Comparison of ENCODE assay signal across 32 cellular contexts in genomic region chr3:51873876-51874275, GRCh38. TPM values are rescaled to one million over a fixed set of nuclear protein-coding genes. Genes with fewer than 3 reads are reported as not detected.
"Had no signal": no experiment of that assay in that cellular context is flagged by ENCODE, and none has a peak within 500 bp of the region (broad histone marks: within the 10 kb centered on the region; RNA-seq: fewer than 3 reads in every experiment).

No MANE protein-coding gene starts in this region.

- H3K9me3 ChIP-seq: stomach, suprapubic skin, testis, thoracic aorta, thyroid gland, tibial artery, tibial nerve, transverse colon, upper lobe of left lung, upper lobe of right lung, uterus, vagina had no signal

- H3K9me3 Mint-ChIP-seq: stimulated activated effector memory CD8-positive, alpha-beta T cell treated with anti-CD3 and anti-CD28 coated beads, Interleukin-12 subunit alpha, Interleukin-12 subunit beta, amount 100 ng/mL, for 72 hours; stimulated activated memory B cell treated with anti-CD40 and anti-IgM and Interleukin-4, amounts not matched to agents 10 μg/mL and 1 μg/mL and 100 μg/mL, for 72 hours; stimulated activated naive B cell treated with anti-CD40 and anti-IgM and Interleukin-4, amounts not matched to agents 10 μg/mL and 1 μg/mL and 100 μg/mL, for 72 hours; stimulated activated naive CD8-positive, alpha-beta T cell treated with anti-CD3 and anti-CD28 coated beads, Interleukin-15, Interleukin-2, amounts not matched to agents 100 ng/mL and 50 ng/mL, for 24 hours; type B pancreatic cell had no signal

- H3K27ac ChIP-seq: stomach, suprapubic skin, testis, thoracic aorta, thyroid gland, tibial artery, tibial nerve, transverse colon, upper lobe of left lung, upper lobe of right lung, uterus, vagina had no signal

- H3K27ac Mint-ChIP-seq: stimulated activated effector memory CD8-positive, alpha-beta T cell treated with anti-CD3 and anti-CD28 coated beads, Interleukin-12 subunit alpha, Interleukin-12 subunit beta, amount 100 ng/mL, for 72 hours; stimulated activated memory B cell treated with anti-CD40 and anti-IgM and Interleukin-4, amounts not matched to agents 10 μg/mL and 1 μg/mL and 100 μg/mL, for 72 hours; stimulated activated naive B cell treated with anti-CD40 and anti-IgM and Interleukin-4, amounts not matched to agents 10 μg/mL and 1 μg/mL and 100 μg/mL, for 72 hours; stimulated activated naive CD8-positive, alpha-beta T cell treated with anti-CD3 and anti-CD28 coated beads, Interleukin-15, Interleukin-2, amounts not matched to agents 100 ng/mL and 50 ng/mL, for 24 hours; type B pancreatic cell had no signal

- H3K27me3 ChIP-seq: testis, thyroid gland, tibial artery, tibial nerve, transverse colon, upper lobe of left lung, upper lobe of right lung, uterus, vagina had no signal

- DNase-seq: stimulated activated CD4-positive, alpha-beta T cell treated with anti-CD3 and anti-CD28 coated beads, Interleukin-1b, Interleukin-23, amount 100 ng/mL, for 48 hours; stimulated activated CD4-positive, alpha-beta T cell treated with anti-CD3 and anti-CD28 coated beads, Interleukin-2, amount 100 ng/mL, for 24 hours; stimulated activated CD4-positive, alpha-beta T cell treated with anti-CD3 and anti-CD28 coated beads, Interleukin-4, amount 100 ng/mL, for 1 hour; stimulated activated CD4-positive, alpha-beta T cell treated with anti-CD3 and anti-CD28 coated beads, Interleukin-4, amount 100 ng/mL, for 24 hours; stimulated activated CD4-positive, alpha-beta T cell treated with anti-CD3 and anti-CD28 coated beads, Interleukin-4, amount 100 ng/mL, for 4 hours; stimulated activated CD8-positive, alpha-beta memory T cell treated with anti-CD3 and anti-CD28 coated beads, Interleukin-4, amount 100 ng/mL, for 48 hours; stimulated activated naive B cell treated with anti-CD40 and anti-IgM and Interleukin-4, amounts not matched to agents 10 μg/mL and 1 μg/mL and 100 μg/mL, for 72 hours; stimulated activated naive CD4-positive, alpha-beta T cell; stimulated activated naive CD4-positive, alpha-beta T cell treated with Interleukin-2 at 50 U/mL for 16 hours; stimulated activated naive CD8-positive, alpha-beta T cell treated with anti-CD3 and anti-CD28 coated beads, Interleukin-15, Interleukin-2, amounts not matched to agents 100 U/mL and 50 U/mL, for 24 hours; stomach; substantia nigra; testis; thyroid gland; tibial artery; transverse colon; upper lobe of right lung; uterus had no signal

- H3K4me1 Mint-ChIP-seq: stimulated activated memory B cell treated with anti-CD40 and anti-IgM and Interleukin-4, amounts not matched to agents 10 μg/mL and 1 μg/mL and 100 μg/mL, for 72 hours; stimulated activated naive B cell treated with anti-CD40 and anti-IgM and Interleukin-4, amounts not matched to agents 10 μg/mL and 1 μg/mL and 100 μg/mL, for 72 hours had no signal

- H3K4me3 ChIP-seq: stomach, suprapubic skin, testis, thoracic aorta, thyroid gland, tibial artery, tibial nerve, transverse colon, upper lobe of left lung, upper lobe of right lung, uterus, vagina had no signal

- H3K4me3 Mint-ChIP-seq: stimulated activated effector memory CD8-positive, alpha-beta T cell treated with anti-CD3 and anti-CD28 coated beads, Interleukin-12 subunit alpha, Interleukin-12 subunit beta, amount 100 ng/mL, for 72 hours; stimulated activated memory B cell treated with anti-CD40 and anti-IgM and Interleukin-4, amounts not matched to agents 10 μg/mL and 1 μg/mL and 100 μg/mL, for 72 hours; stimulated activated naive B cell treated with anti-CD40 and anti-IgM and Interleukin-4, amounts not matched to agents 10 μg/mL and 1 μg/mL and 100 μg/mL, for 72 hours; stimulated activated naive CD8-positive, alpha-beta T cell treated with anti-CD3 and anti-CD28 coated beads, Interleukin-15, Interleukin-2, amounts not matched to agents 100 ng/mL and 50 ng/mL, for 24 hours; type B pancreatic cell had no signal

- ATAC-seq: stimulated activated effector memory CD8-positive, alpha-beta T cell treated with anti-CD3 and anti-CD28 coated beads, Interleukin-12 subunit alpha, Interleukin-12 subunit beta, amount 100 ng/mL, for 72 hours; stimulated activated memory B cell treated with anti-CD40 and anti-IgM and Interleukin-4, amounts not matched to agents 10 μg/mL and 1 μg/mL and 100 μg/mL, for 72 hours; stimulated activated naive B cell treated with anti-CD40 and anti-IgM and Interleukin-4, amounts not matched to agents 10 μg/mL and 1 μg/mL and 100 μg/mL, for 72 hours; stimulated activated naive CD8-positive, alpha-beta T cell treated with anti-CD3 and anti-CD28 coated beads, Interleukin-15, Interleukin-2, amounts not matched to agents 100 U/mL and 50 U/mL, for 24 hours; upper lobe of right lung had no signal

- H3K4me1 ChIP-seq: stomach, suprapubic skin, testis, thyroid gland, tibial artery, tibial nerve, transverse colon, upper lobe of left lung, upper lobe of right lung, uterus, vagina had no signal

- H3K36me3 ChIP-seq: stomach, suprapubic skin, thoracic aorta, thyroid gland, tibial artery, tibial nerve, transverse colon, upper lobe of left lung, upper lobe of right lung, uterus, vagina had no signal

RNA-seq across cellular contexts. Expression of gene IQCF5, which starts 1.5 kb away (rescaled TPM):
- total RNA-seq: stomach, subcutaneous adipose tissue, suprapubic skin, temporal lobe, thoracic aorta, thyroid gland, tibial nerve, transverse colon, upper lobe of left lung, upper lobe of right lung, ureter, urinary bladder, uterus, vagina had no signal
- polyA plus RNA-seq: stomach, thymus, urinary bladder had no signal

RNA-seq across cellular contexts. Expression of gene IQCF2, which starts 12.5 kb away (rescaled TPM):
- total RNA-seq: stomach, subcutaneous adipose tissue, suprapubic skin, temporal lobe, thoracic aorta, thyroid gland, tibial nerve, transverse colon, upper lobe of left lung, upper lobe of right lung, ureter, urinary bladder, uterus, vagina had no signal
- polyA plus RNA-seq: stomach, thymus, urinary bladder had no signal

RNA-seq across cellular contexts. Expression of gene IQCF1, which starts 29.3 kb away (rescaled TPM):
- total RNA-seq: stomach, subcutaneous adipose tissue, suprapubic skin, temporal lobe, thoracic aorta, thyroid gland, tibial nerve, transverse colon, upper lobe of left lung, upper lobe of right lung, ureter, urinary bladder, uterus, vagina had no signal
- polyA plus RNA-seq: stomach, thymus, urinary bladder had no signal
